27 cellular contexts compared by ENCODE assay signal in genomic region chr7:141875453-141875852, GRCh38. TPM values are rescaled to one million over a fixed set of nuclear protein-coding genes. Genes with fewer than 3 reads are reported as not detected.
"Had no signal": no experiment of that assay in that cellular context is flagged by ENCODE, and none has a peak within 500 bp of the region (broad histone marks: within the 10 kb centered on the region; RNA-seq: fewer than 3 reads in every experiment).

No MANE protein-coding gene starts in this region.

- H3K4me3 Mint-ChIP-seq: IgD-negative memory B cell had no signal

- H3K4me3 ChIP-seq: PC-9, Peyer's patch, SJCRH30 had no signal

- H3K27me3 ChIP-seq: Peyer's patch, SJCRH30 had no signal

- H3K27ac Mint-ChIP-seq: IgD-negative memory B cell had no signal

- H3K27ac ChIP-seq: PC-9, Peyer's patch, SJCRH30 had no signal

- H3K4me1 ChIP-seq: Peyer's patch, SJCRH30 had no signal

- H3K4me1 Mint-ChIP-seq: IgD-negative memory B cell had no signal

- H3K9me3 ChIP-seq: Peyer's patch, SJCRH30 had no signal

- ATAC-seq: Right ventricle myocardium inferior, SK-N-SH treated with all-trans-retinoic acid at 6 μM for 48 hours had no signal

- DNase-seq: KBM-7, NCI-H1048, NCI-H1105, NCI-H1417, NCI-H1436 treated with DMSO at 0.1 percent for 48 hours, NCI-H1694, NCI-H187 treated with DMSO at 0.1 percent for 48 hours, NCI-H2029 treated with DMSO at 0.1 percent for 48 hours, NCI-H2171 treated with DMSO at 0.1 percent for 48 hours, NCI-H345, NCI-H446 treated with DMSO at 0.1 percent for 48 hours, NCI-H524, NCI-H526 treated with DMSO at 0.1 percent for 48 hours, NCI-H748 treated with DMSO at 0.1 percent for 48 hours, PC-9, Peyer's patch, SHP77 treated with DMSO at 0.1 percent for 48 hours, SJCRH30, T-helper 1 cell had no signal

- H3K36me3 ChIP-seq: Peyer's patch, SJCRH30 had no signal

RNA-seq across cellular contexts. Expression of gene PRSS37, which starts 34.2 kb away (rescaled TPM):
- total RNA-seq: HT-29, LHCN-M2, MCF 10A, OCI-LY7, PC-9, Peyer's patch, Right ventricle myocardium inferior, RPMI7951, SJCRH30 had no signal

RNA-seq across cellular contexts. Expression of gene OR9A4, which starts 40.7 kb away (rescaled TPM):
- total RNA-seq: HT-29, LHCN-M2, MCF 10A, PC-9, Peyer's patch, Right ventricle myocardium inferior, RPMI7951, SJCRH30 had no signal
